Comparison of ENCODE assay signal across 1 cellular context in the genomic region with DNA sequence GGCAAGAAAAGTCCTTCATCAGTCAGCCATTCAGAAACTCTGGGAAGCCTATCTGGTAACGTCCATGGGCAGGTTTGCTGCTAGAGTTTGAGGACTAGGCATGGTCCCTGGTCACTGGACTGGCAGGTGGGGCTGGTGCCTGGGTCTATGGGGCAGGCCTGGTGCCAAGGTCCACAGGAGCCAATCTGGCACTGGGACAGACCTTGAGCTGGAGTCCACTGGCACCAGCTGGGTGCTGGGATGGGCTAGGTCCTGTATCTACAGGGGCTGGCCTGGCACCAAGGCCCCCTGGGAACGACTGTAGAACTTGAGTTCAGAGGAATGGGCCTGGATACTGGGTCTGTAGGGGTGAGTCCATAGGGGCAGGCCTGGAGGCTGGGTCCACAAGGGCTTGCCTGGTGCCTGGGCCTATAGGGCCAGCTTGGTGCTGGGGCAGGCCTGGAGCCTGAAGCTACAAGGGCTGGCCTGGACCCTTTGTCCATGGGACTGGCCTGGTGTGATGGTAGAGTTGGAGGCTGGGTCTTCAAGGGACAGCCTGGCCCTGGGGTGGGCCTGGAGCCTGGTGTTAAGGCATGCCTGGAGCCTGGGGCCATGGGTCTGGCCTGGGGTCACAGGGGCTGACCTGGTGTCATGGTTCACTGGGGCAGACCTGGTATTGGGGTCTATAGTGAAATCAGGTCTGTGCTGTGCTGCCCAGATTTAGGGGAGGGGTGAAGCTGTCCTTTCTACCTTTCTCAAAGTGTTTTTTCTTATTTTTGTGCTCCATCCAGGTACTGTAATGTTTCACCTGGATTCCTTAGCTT.
TF ChIP-seq lines count a peak whose summit lies in the region.

No MANE protein-coding gene starts in this region.

TF ChIP-seq in HepG2, 621 proteins besides CTCF, POLR2A, EP300 and RAD21 (continued from another document and continues in another):
- TF ChIP-seq, protein P1, sequence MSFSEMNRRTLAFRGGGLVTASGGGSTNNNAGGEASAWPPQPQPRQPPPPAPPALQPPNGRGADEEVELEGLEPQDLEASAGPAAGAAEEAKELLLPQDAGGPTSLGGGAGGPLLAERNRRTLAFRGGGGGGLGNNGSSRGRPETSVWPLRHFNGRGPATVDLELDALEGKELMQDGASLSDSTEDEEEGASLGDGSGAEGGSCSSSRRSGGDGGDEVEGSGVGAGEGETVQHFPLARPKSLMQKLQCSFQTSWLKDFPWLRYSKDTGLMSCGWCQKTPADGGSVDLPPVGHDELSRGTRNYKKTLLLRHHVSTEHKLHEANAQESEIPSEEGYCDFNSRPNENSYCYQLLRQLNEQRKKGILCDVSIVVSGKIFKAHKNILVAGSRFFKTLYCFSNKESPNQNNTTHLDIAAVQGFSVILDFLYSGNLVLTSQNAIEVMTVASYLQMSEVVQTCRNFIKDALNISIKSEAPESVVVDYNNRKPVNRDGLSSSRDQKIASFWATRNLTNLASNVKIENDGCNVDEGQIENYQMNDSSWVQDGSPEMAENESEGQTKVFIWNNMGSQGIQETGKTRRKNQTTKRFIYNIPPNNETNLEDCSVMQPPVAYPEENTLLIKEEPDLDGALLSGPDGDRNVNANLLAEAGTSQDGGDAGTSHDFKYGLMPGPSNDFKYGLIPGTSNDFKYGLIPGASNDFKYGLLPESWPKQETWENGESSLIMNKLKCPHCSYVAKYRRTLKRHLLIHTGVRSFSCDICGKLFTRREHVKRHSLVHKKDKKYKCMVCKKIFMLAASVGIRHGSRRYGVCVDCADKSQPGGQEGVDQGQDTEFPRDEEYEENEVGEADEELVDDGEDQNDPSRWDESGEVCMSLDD (CRISPR knock-in tag; IDR thresholded peaks at IDR 0.05; ENCODE audit: borderline replicate concordance): no peak
- TF ChIP-seq SRSF1 (optimal IDR thresholded peaks at IDR 0.05; ENCODE audit: low read depth, low read length) (peak; percentile 63), CBFB (CRISPR knock-in tag; IDR thresholded peaks at IDR 0.05) (no peak), ELK4 (CRISPR knock-in tag; IDR thresholded peaks at IDR 0.05; ENCODE audit: borderline replicate concordance) (no peak), RERE (CRISPR knock-in tag; IDR thresholded peaks at IDR 0.05; ENCODE audit: low read depth) (no peak), HIC2 (CRISPR knock-in tag; IDR thresholded peaks at IDR 0.05; ENCODE audit: low read depth) (peak; percentile 58; the same call in 1 of the 2 replicates), BRD4 (CRISPR knock-in tag; IDR thresholded peaks at IDR 0.05) (no peak), ZNF646 (CRISPR knock-in tag; IDR thresholded peaks at IDR 0.05) (no peak)
- TF ChIP-seq, protein P2, sequence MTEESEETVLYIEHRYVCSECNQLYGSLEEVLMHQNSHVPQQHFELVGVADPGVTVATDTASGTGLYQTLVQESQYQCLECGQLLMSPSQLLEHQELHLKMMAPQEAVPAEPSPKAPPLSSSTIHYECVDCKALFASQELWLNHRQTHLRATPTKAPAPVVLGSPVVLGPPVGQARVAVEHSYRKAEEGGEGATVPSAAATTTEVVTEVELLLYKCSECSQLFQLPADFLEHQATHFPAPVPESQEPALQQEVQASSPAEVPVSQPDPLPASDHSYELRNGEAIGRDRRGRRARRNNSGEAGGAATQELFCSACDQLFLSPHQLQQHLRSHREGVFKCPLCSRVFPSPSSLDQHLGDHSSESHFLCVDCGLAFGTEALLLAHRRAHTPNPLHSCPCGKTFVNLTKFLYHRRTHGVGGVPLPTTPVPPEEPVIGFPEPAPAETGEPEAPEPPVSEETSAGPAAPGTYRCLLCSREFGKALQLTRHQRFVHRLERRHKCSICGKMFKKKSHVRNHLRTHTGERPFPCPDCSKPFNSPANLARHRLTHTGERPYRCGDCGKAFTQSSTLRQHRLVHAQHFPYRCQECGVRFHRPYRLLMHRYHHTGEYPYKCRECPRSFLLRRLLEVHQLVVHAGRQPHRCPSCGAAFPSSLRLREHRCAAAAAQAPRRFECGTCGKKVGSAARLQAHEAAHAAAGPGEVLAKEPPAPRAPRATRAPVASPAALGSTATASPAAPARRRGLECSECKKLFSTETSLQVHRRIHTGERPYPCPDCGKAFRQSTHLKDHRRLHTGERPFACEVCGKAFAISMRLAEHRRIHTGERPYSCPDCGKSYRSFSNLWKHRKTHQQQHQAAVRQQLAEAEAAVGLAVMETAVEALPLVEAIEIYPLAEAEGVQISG (CRISPR knock-in tag; IDR thresholded peaks at IDR 0.05): no peak
- TF ChIP-seq, protein P3, sequence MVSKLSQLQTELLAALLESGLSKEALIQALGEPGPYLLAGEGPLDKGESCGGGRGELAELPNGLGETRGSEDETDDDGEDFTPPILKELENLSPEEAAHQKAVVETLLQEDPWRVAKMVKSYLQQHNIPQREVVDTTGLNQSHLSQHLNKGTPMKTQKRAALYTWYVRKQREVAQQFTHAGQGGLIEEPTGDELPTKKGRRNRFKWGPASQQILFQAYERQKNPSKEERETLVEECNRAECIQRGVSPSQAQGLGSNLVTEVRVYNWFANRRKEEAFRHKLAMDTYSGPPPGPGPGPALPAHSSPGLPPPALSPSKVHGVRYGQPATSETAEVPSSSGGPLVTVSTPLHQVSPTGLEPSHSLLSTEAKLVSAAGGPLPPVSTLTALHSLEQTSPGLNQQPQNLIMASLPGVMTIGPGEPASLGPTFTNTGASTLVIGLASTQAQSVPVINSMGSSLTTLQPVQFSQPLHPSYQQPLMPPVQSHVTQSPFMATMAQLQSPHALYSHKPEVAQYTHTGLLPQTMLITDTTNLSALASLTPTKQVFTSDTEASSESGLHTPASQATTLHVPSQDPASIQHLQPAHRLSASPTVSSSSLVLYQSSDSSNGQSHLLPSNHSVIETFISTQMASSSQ (IDR thresholded peaks at IDR 0.05; ENCODE audit: low read depth): no peak
- TF ChIP-seq, protein P3 (CRISPR knock-in tag; IDR thresholded peaks at IDR 0.05; ENCODE audit: borderline replicate concordance): 0 out of 2 replicates have a peak, but pooled peaks have one; percentile 19
